Comparison of ENCODE assay signal across 1 cellular context in genomic region chr3:30835667-30836066, GRCh38.
TF ChIP-seq lines count a peak whose summit lies in the region.

No MANE protein-coding gene starts in this region.

TF ChIP-seq in WTC11, 78 proteins besides CTCF, POLR2A, EP300 and RAD21 (continued from another document):
- TF ChIP-seq AFF4 (CRISPR knock-in tag; IDR thresholded peaks at IDR 0.05; ENCODE audit: borderline replicate concordance), result no peak
- TF ChIP-seq AR (CRISPR knock-in tag; IDR thresholded peaks at IDR 0.05), result no peak
- TF ChIP-seq ZNF263 (CRISPR knock-in tag; IDR thresholded peaks at IDR 0.05; ENCODE audit: low read depth), result no peak
- TF ChIP-seq RELA (CRISPR knock-in tag; IDR thresholded peaks at IDR 0.05; ENCODE audit: borderline replicate concordance), result no peak
